In the genomic region with DNA sequence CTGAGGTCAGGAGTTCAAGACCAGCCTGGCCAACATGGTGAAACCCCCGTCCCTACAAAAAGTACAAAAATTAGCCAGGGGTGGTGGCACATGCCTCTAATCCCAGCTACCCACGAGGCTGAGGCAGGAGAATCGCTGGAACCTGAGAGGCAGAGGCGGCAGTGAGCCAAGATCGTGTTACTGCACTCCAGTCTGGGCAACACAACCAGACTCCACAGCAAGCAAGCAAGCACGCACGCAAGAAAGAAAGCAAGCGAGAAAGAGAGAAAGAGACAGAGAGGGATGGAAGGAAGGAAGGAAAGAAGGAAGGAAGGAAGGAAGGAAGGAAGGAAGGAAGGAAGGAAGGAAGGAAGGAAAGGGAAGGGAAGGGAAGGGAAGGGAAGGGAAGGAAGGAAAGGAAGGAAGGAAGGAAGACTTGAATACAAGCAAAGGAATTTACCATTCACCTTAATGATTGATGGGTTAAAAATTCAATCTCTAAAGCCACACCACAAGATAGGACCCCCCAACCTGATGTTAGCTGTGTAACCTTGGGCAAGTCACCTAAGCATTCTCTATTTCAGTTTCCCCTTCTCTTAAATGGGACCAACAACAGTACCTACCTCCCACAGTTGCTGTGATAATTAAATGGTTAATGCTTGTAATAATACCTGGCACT, we compare ENCODE assay signal across 22 cellular contexts.
A peak's percentile ranks its signal among the peaks of the same experiment; 100 is the strongest.
DNase-seq lines count a peak whose midpoint lies in the region; ATAC-seq, FAIRE-seq and TF ChIP-seq lines count a peak whose summit lies in the region.
"Had no signal": no experiment of that assay in that cellular context is flagged by ENCODE, and none has a peak within 500 bp of the region (broad histone marks: within the 10 kb centered on the region; RNA-seq: fewer than 3 reads in every experiment).

No MANE protein-coding gene starts in this region.

- POLR2A ChIA-PET in K562 (lab: Yijun Ruan, JAX), result no interaction called here

- peak; percentile 6 for ATAC-seq in Right ventricle myocardium superior (ENCODE audit: poor library complexity)
- no peak for ATAC-seq in left cardiac atrium
- ATAC-seq in HG02981 (IDR thresholded peaks at IDR 0.05; ENCODE audit: unreplicated experiment), result peak; percentile 22
- peak; percentile 21; the same call in 2 of the 3 replicates for ATAC-seq in K562
- no peak for ATAC-seq in stimulated activated naive CD8-positive, alpha-beta T cell treated with anti-CD3 and anti-CD28 coated beads, Interleukin-15, amount 100 ng/mL, for 72 hours
- ATAC-seq: natural killer cell treated with Interleukin-12 subunit alpha and Interleukin-12 subunit beta and Interleukin-15 and Interleukin-18, amount 100 ng/mL, for 72 hours; stimulated activated naive CD8-positive, alpha-beta T cell treated with anti-CD3 and anti-CD28 coated beads, Interleukin-15, Interleukin-2, amounts not matched to agents 100 U/mL and 50 U/mL, for 24 hours; T-helper 17 cell had no signal

- H3K27ac ChIP-seq in K562 (ENCODE audit: extremely low read depth, low read depth, low read length) (no peak overlapping the region), testis (no peak overlapping the region)
- H3K27ac ChIP-seq: A549, breast epithelium, GM23248 had no signal

- no peaks in the 10 kb centered on the region for H3K9me1 ChIP-seq in K562 (ENCODE audit: control insufficient read depth, insufficient read depth, low read length)

- H3K27me3 ChIP-seq in K562 (ENCODE audit: control insufficient read depth in 2 of 2, insufficient read depth in 2 of 2, low read length in 2 of 2), result no peaks in the 10 kb centered on the region
- no peaks in the 10 kb centered on the region for H3K27me3 ChIP-seq in testis
- H3K27me3 ChIP-seq: breast epithelium had no signal

- H3K4me1 Mint-ChIP-seq in stimulated activated naive CD8-positive, alpha-beta T cell treated with anti-CD3 and anti-CD28 coated beads, Interleukin-15, amount 100 ng/mL, for 72 hours, result no peaks in the 10 kb centered on the region

- 35% methylated on average over 5 of the region's 8 CpGs for WGBS in K562 (ENCODE audit: insufficient coverage, low coverage, missing lambda C conversion rate)
- 71% methylated on average over 8 of the region's 8 CpGs for WGBS in testis, 2 donors

- in situ Hi-C loops in K562 (cut with MboI), result no loop called here

- no peak overlapping the region for H2AFZ ChIP-seq in K562 (ENCODE audit: low read depth, low read length)
- H2AFZ ChIP-seq: GM23248 had no signal

- no peaks in the 10 kb centered on the region for H4K20me1 ChIP-seq in K562 (replicated peaks; ENCODE audit: control insufficient read depth, insufficient read depth, low read length)

- H3K9me3 ChIP-seq in K562 (replicated peaks; ENCODE audit: control insufficient read depth, insufficient read depth, low read depth, low read length), result no peaks in the 10 kb centered on the region
- no peaks in the 10 kb centered on the region for H3K9me3 ChIP-seq in testis
- H3K9me3 ChIP-seq: A549, breast epithelium had no signal

- H3K79me2 ChIP-seq in K562 (ENCODE audit: control insufficient read depth, insufficient read depth, low read length), result no peaks in the 10 kb centered on the region

- DNase-seq in Right ventricle myocardium superior, result no peak
- DNase-seq in left cardiac atrium, result no peak
- DNase-seq in K562 (ENCODE audit: extremely low read depth in 1 of 4, low spot score in 3 of 4), result no peak
- DNase-seq in testis, result peak; percentile 28
- DNase-seq in activated CD4-positive, CD25-positive, alpha-beta regulatory T cell treated with anti-CD3 and anti-CD28 coated beads, Interleukin-2, amount 50 U/mL, for 72 hours, result no peak
- DNase-seq in stimulated activated naive CD8-positive, alpha-beta T cell treated with anti-CD3 and anti-CD28 coated beads, Interleukin-15, amount 100 ng/mL, for 72 hours, result no peak
- no peak for DNase-seq in effector CD8-positive, alpha-beta T cell (lab: John Stamatoyannopoulos, UW)
- DNase-seq: activated CD4-positive, CD25-positive, alpha-beta regulatory T cell; activated CD8-positive, alpha-beta memory T cell treated with anti-CD3 and anti-CD28 coated beads for 24 hours; CD4-positive, alpha-beta memory T cell; MM.1S; NCI-H187; SHP77 treated with DMSO at 0.1 percent for 48 hours; stimulated activated naive CD8-positive, alpha-beta T cell treated with anti-CD3 and anti-CD28 coated beads, Interleukin-15, Interleukin-2, amounts not matched to agents 100 U/mL and 50 U/mL, for 24 hours; T-helper 17 cell had no signal

- no peak overlapping the region for H3K4me3 ChIP-seq in K562
- H3K4me3 ChIP-seq in testis, result no peak overlapping the region
- H3K4me3 ChIP-seq: A549, breast epithelium, GM23248 had no signal

- no peak for TF ChIP-seq RAD21 in K562 (CRISPR knock-in tag; conservative IDR thresholded peaks at IDR 0.05 in 1 of 2, IDR thresholded peaks at IDR 0.05 in 1 of 2)

- H3K27ac Mint-ChIP-seq in stimulated activated naive CD8-positive, alpha-beta T cell treated with anti-CD3 and anti-CD28 coated beads, Interleukin-15, amount 100 ng/mL, for 72 hours, result no peak overlapping the region
- H3K27ac Mint-ChIP-seq: natural killer cell treated with Interleukin-12 subunit alpha and Interleukin-12 subunit beta and Interleukin-15 and Interleukin-18, amount 100 ng/mL, for 72 hours; type B pancreatic cell had no signal

- peak overlapping the region in 1 of 2 experiments; percentile 33; a peak in 1 of 4 replicates for H3K9ac ChIP-seq in K562 (ENCODE audit: insufficient read depth in 1 of 2, low read depth in 2 of 2, low read length in 2 of 2)
- H3K9ac ChIP-seq: GM23248 had no signal

- TF ChIP-seq POLR2A in K562 (conservative IDR thresholded peaks at IDR 0.05) (no peak), testis (IDR thresholded peaks at IDR 0.05) (no peak)

- no peak overlapping the region for H3K4me3 Mint-ChIP-seq in stimulated activated naive CD8-positive, alpha-beta T cell treated with anti-CD3 and anti-CD28 coated beads, Interleukin-15, amount 100 ng/mL, for 72 hours
- H3K4me3 Mint-ChIP-seq: natural killer cell treated with Interleukin-12 subunit alpha and Interleukin-12 subunit beta and Interleukin-15 and Interleukin-18, amount 100 ng/mL, for 72 hours; T-helper 17 cell; type B pancreatic cell had no signal

- H3K4me1 ChIP-seq in K562 (replicated peaks in 1 of 2; ENCODE audit: control insufficient read depth in 2 of 2, insufficient read depth in 2 of 2, low read length in 2 of 2) (no peaks in the 10 kb centered on the region; a peak in 1 of 5 replicates), testis (peaks cover 4% of the 10 kb centered on the region)
- H3K4me1 ChIP-seq: breast epithelium had no signal

- no TSS peak for BruUV-seq in K562 (replicated peaks; lab: Mats Ljungman, UMichigan)

- TF ChIP-seq CTCF in K562 (IDR thresholded peaks at IDR 0.05 in 2 of 3, conservative IDR thresholded peaks at IDR 0.05 in 1 of 3; ENCODE audit: insufficient read depth in 2 of 3, low read depth in 1 of 3, low read length in 3 of 3) (no peak), testis (IDR thresholded peaks at IDR 0.05) (no peak)

- no peak for TF ChIP-seq EP300 in K562 (IDR thresholded peaks at IDR 0.05; ENCODE audit: low read length)

- H3K4me2 ChIP-seq in K562 (ENCODE audit: insufficient read depth, low read length), result no peak overlapping the region
- H3K4me2 ChIP-seq: A549 had no signal

- CTCF ChIA-PET in K562 (lab: Yijun Ruan, JAX; ENCODE audit: low intra/inter-chr PET ratio), result no interaction called here

- no peak for FAIRE-seq in K562 (lab: Jason Lieb, UNC)
- FAIRE-seq: A549 had no signal

- no peaks in the 10 kb centered on the region for H3K27me3 Mint-ChIP-seq in stimulated activated naive CD8-positive, alpha-beta T cell treated with anti-CD3 and anti-CD28 coated beads, Interleukin-15, amount 100 ng/mL, for 72 hours
- H3K27me3 Mint-ChIP-seq: CD4-positive, alpha-beta memory T cell; natural killer cell treated with Interleukin-12 subunit alpha and Interleukin-12 subunit beta and Interleukin-15 and Interleukin-18, amount 100 ng/mL, for 72 hours; progenitor cell of endocrine pancreas; T-helper 17 cell; type B pancreatic cell had no signal

- intact Hi-C loops in Right ventricle myocardium superior (cut with DNase I) (no loop called here), left cardiac atrium (cut with DNase I) (no loop called here), K562 (cut with micrococcal nuclease) (no loop called here), testis (cut with DNase I; ENCODE audit: low total_unique reads) (no loop called here)

- 0 out of 3 replicates have a peak, but pooled peaks cover 4% of the 10 kb centered on the region for H3K36me3 ChIP-seq in K562 (ENCODE audit: control insufficient read depth, insufficient read depth, low read length)
- H3K36me3 ChIP-seq in testis (ENCODE audit: low read depth, missing control alignments), result no peaks in the 10 kb centered on the region
- H3K36me3 ChIP-seq: breast epithelium had no signal

- no peaks in the 10 kb centered on the region for H3K9me3 Mint-ChIP-seq in stimulated activated naive CD8-positive, alpha-beta T cell treated with anti-CD3 and anti-CD28 coated beads, Interleukin-15, amount 100 ng/mL, for 72 hours
- H3K9me3 Mint-ChIP-seq: CD4-positive, alpha-beta memory T cell; natural killer cell treated with Interleukin-12 subunit alpha and Interleukin-12 subunit beta and Interleukin-15 and Interleukin-18, amount 100 ng/mL, for 72 hours; type B pancreatic cell had no signal

TF ChIP-seq in K562, 482 proteins besides CTCF, POLR2A, EP300 and RAD21 (continues in another document):
- TF ChIP-seq, protein P1, sequence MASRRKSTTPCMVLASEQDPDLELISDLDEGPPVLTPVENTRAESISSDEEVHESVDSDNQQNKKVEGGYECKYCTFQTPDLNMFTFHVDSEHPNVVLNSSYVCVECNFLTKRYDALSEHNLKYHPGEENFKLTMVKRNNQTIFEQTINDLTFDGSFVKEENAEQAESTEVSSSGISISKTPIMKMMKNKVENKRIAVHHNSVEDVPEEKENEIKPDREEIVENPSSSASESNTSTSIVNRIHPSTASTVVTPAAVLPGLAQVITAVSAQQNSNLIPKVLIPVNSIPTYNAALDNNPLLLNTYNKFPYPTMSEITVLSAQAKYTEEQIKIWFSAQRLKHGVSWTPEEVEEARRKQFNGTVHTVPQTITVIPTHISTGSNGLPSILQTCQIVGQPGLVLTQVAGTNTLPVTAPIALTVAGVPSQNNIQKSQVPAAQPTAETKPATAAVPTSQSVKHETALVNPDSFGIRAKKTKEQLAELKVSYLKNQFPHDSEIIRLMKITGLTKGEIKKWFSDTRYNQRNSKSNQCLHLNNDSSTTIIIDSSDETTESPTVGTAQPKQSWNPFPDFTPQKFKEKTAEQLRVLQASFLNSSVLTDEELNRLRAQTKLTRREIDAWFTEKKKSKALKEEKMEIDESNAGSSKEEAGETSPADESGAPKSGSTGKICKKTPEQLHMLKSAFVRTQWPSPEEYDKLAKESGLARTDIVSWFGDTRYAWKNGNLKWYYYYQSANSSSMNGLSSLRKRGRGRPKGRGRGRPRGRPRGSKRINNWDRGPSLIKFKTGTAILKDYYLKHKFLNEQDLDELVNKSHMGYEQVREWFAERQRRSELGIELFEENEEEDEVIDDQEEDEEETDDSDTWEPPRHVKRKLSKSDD (conservative IDR thresholded peaks at IDR 0.05; ENCODE audit: low read length), result no peak
- TF ChIP-seq ARNT (IDR thresholded peaks at IDR 0.05) (no peak), DNMT1 (IDR thresholded peaks at IDR 0.05) (no peak), RCOR1 (IDR thresholded peaks at IDR 0.05; ENCODE audit: borderline replicate concordance in 1 of 2, low read depth in 2 of 2, low read length in 2 of 2) (no peak), ZSCAN29 (IDR thresholded peaks at IDR 0.05) (no peak)

Comparison
In these comparisons a context has a peak if more than half of its experiments do, and no peak if none do; other contexts are left out.
1. ATAC-seq: peak in Right ventricle myocardium superior (single experiment), HG02981 (single experiment) and K562 (single experiment); none in left cardiac atrium (0 of 2) and stimulated activated naive CD8-positive, alpha-beta T cell treated with anti-CD3 and anti-CD28 coated beads, Interleukin-15, amount 100 ng/mL, for 72 hours (single experiment).